In genomic region chr1:211729238-211729637, GRCh38 we compare ENCODE assay signal across 23 cellular contexts. TPM values are rescaled to one million over a fixed set of nuclear protein-coding genes. Genes with fewer than 3 reads are reported as not detected.
A peak's percentile ranks its signal among the peaks of the same experiment; 100 is the strongest.
DNase-seq lines count a peak whose midpoint lies in the region; ATAC-seq, FAIRE-seq and TF ChIP-seq lines count a peak whose summit lies in the region.
"Had no signal": no experiment of that assay in that cellular context is flagged by ENCODE, and none has a peak within 500 bp of the region (broad histone marks: within the 10 kb centered on the region; RNA-seq: fewer than 3 reads in every experiment).

No MANE protein-coding gene starts in this region.

- TF ChIP-seq RAD21 in HepG2 (CRISPR knock-in tag; IDR thresholded peaks at IDR 0.05) = no peak
- TF ChIP-seq RAD21 in SK-N-SH (IDR thresholded peaks at IDR 0.05; ENCODE audit: low read length) = no peak

- CTCF ChIA-PET in HepG2 (lab: Yijun Ruan, JAX; ENCODE audit: low intra/inter-chr PET ratio, low total read pairs) (no interaction called here), Panc1 (lab: Charles Lee) (no interaction called here), SK-N-SH (lab: Yijun Ruan, JAX) (interaction anchor here (1.4 kb wide), 1 partner anchor 31 kb away, joined by 6 read pairs; no protein-coding TSS in a partner anchor)

- H2AK5ac ChIP-seq in mesenchymal stem cell (ENCODE audit: low read length, severe bottlenecking) = no peak overlapping the region

- peak overlapping the region; percentile 67 for H4K91ac ChIP-seq in mesenchymal stem cell (ENCODE audit: low read length)

- in situ Hi-C loops in HepG2 (cut with HindIII; ENCODE audit: extremely low pct_ligation_motif_present, low pct_unique_long_range_greater_than_20kb) (no loop called here), Panc1 (cut with HindIII; ENCODE audit: low pct_unique_long_range_greater_than_20kb, low sequenced_read_pairs) (no loop called here)

- H2BK15ac ChIP-seq in mesenchymal stem cell (ENCODE audit: low read depth, poor library complexity, severe bottlenecking) = no peak overlapping the region

- peaks cover 14% of the 10 kb centered on the region for H3K4me1 ChIP-seq in HepG2 (ENCODE audit: insufficient read depth, low read length)
- no peaks in the 10 kb centered on the region for H3K4me1 ChIP-seq in right lobe of liver
- peaks cover 16% of the 10 kb centered on the region for H3K4me1 ChIP-seq in Panc1 (ENCODE audit: control insufficient read depth, insufficient read depth, low read length)
- peaks cover 1% of the 10 kb centered on the region for H3K4me1 ChIP-seq in mesenchymal stem cell (ENCODE audit: control insufficient read depth, insufficient read depth, low read depth, low read length)
- H3K4me1 ChIP-seq in SK-N-SH (ENCODE audit: control insufficient read depth in 1 of 2, insufficient read depth in 2 of 2, low read depth in 1 of 2, low read length in 1 of 2) = no peaks in the 10 kb centered on the region
- H3K4me1 ChIP-seq: BLaER1 treated with 17β-estradiol and CSF1 and Interleukin-3, amounts not matched to agents 10 nM and 100 nM; Caco-2 had no signal

- no peaks in the 10 kb centered on the region for H3K9me3 ChIP-seq in HepG2 (ENCODE audit: low read length)
- H3K9me3 ChIP-seq in right lobe of liver = no peaks in the 10 kb centered on the region
- H3K9me3 ChIP-seq in Panc1 (ENCODE audit: control insufficient read depth, insufficient read depth, low read depth, low read length) = no peaks in the 10 kb centered on the region
- no peaks in the 10 kb centered on the region for H3K9me3 ChIP-seq in mesenchymal stem cell (ENCODE audit: control insufficient read depth, low read length)
- no peaks in the 10 kb centered on the region for H3K9me3 ChIP-seq in SK-N-SH
- H3K9me3 ChIP-seq: BLaER1 treated with 17β-estradiol and CSF1 and Interleukin-3, amounts not matched to agents 10 nM and 100 nM; Caco-2 had no signal

- POLR2A ChIA-PET in HepG2 (lab: Yijun Ruan, JAX) (no interaction called here), Panc1 (lab: Charles Lee) (no interaction called here), SK-N-SH (lab: Yijun Ruan, JAX) (no interaction called here)

- no peak overlapping the region for H3K9ac ChIP-seq in HepG2 (ENCODE audit: insufficient read depth, low read depth, low read length)
- no peak overlapping the region for H3K9ac ChIP-seq in mesenchymal stem cell (ENCODE audit: low read length)
- no peak overlapping the region for H3K9ac ChIP-seq in SK-N-SH
- H3K9ac ChIP-seq: BLaER1 treated with 17β-estradiol and CSF1 and Interleukin-3, amounts not matched to agents 10 nM and 100 nM had no signal

- BruUV-seq in HepG2 (replicated peaks; lab: Mats Ljungman, UMichigan) (no TSS peak), Panc1 (replicated peaks; lab: Mats Ljungman, UMichigan) (no TSS peak)

- H3K4me3 ChIP-seq in HepG2 (replicated peaks in 1 of 3; ENCODE audit: insufficient read depth in 1 of 3, low read depth in 2 of 3, low read length in 3 of 3) (no peak overlapping the region), right lobe of liver (no peak overlapping the region), Panc1 (ENCODE audit: low read depth in 2 of 2, low read length in 2 of 2) (no peak overlapping the region), mesenchymal stem cell (ENCODE audit: insufficient read depth in 1 of 2, low read depth in 1 of 2, low read length in 2 of 2) (no peak overlapping the region), SK-N-SH (ENCODE audit: low read depth in 2 of 2, low read length in 1 of 2) (no peak overlapping the region)
- H3K4me3 ChIP-seq: BLaER1 treated with 17β-estradiol and CSF1 and Interleukin-3, amounts not matched to agents 10 nM and 100 nM had no signal

- H4K8ac ChIP-seq in mesenchymal stem cell (ENCODE audit: low read length) = no peak overlapping the region

- H3K27me3 ChIP-seq in HepG2 (ENCODE audit: control insufficient read depth in 1 of 2, insufficient read depth in 2 of 2, low read length in 2 of 2) = peaks cover 0 to 12% of the 10 kb centered on the region in 2 experiments; a peak in 2 of 5 replicates
- H3K27me3 ChIP-seq in right lobe of liver = no peaks in the 10 kb centered on the region
- H3K27me3 ChIP-seq in Panc1 (ENCODE audit: control insufficient read depth, insufficient read depth, low read length) = no peaks in the 10 kb centered on the region
- peaks cover 0 to 27% of the 10 kb centered on the region in 2 experiments for H3K27me3 ChIP-seq in mesenchymal stem cell (ENCODE audit: control insufficient read depth in 1 of 2, insufficient read depth in 1 of 2, low read length in 2 of 2)
- no peaks in the 10 kb centered on the region for H3K27me3 ChIP-seq in SK-N-SH (ENCODE audit: insufficient read depth)
- H3K27me3 ChIP-seq: BLaER1 treated with 17β-estradiol and CSF1 and Interleukin-3, amounts not matched to agents 10 nM and 100 nM had no signal

- H3K79me2 ChIP-seq in HepG2 (ENCODE audit: insufficient read depth, low read length) = no peaks in the 10 kb centered on the region
- no peaks in the 10 kb centered on the region for H3K79me2 ChIP-seq in SK-N-SH (ENCODE audit: insufficient read depth)

- TF ChIP-seq EP300 in HepG2 (IDR thresholded peaks at IDR 0.05; ENCODE audit: low read depth in 2 of 2, low read length in 2 of 2) = no peak
- TF ChIP-seq EP300 in HepG2 (CRISPR knock-in tag; IDR thresholded peaks at IDR 0.05; ENCODE audit: borderline replicate concordance) = no peak
- no peak for TF ChIP-seq EP300 in SK-N-SH (IDR thresholded peaks at IDR 0.05; ENCODE audit: borderline replicate concordance in 1 of 2, low read depth in 1 of 2, low read length in 1 of 2)

- no peak overlapping the region for H2BK5ac ChIP-seq in mesenchymal stem cell (ENCODE audit: low read depth, low read length, poor library complexity, severe bottlenecking)

- H3K23ac ChIP-seq in mesenchymal stem cell (ENCODE audit: low read length in 2 of 2) = no peak overlapping the region

- H2BK12ac ChIP-seq in mesenchymal stem cell (ENCODE audit: low read length in 2 of 2) = no peak overlapping the region

- intact Hi-C loops in HepG2 (cut with micrococcal nuclease; ENCODE audit: unreplicated experiment) = no loop called here
- intact Hi-C loops in right lobe of liver (cut with DNase I) = no loop called here
- intact Hi-C loops in Panc1 (cut with micrococcal nuclease; ENCODE audit: unreplicated experiment) = no loop called here

- no peak overlapping the region for H3K4me2 ChIP-seq in HepG2 (ENCODE audit: low read depth, low read length)
- no peak overlapping the region for H3K4me2 ChIP-seq in mesenchymal stem cell (ENCODE audit: low read length, poor library complexity, severe bottlenecking)
- H3K4me2 ChIP-seq in SK-N-SH = no peak overlapping the region
- H3K4me2 ChIP-seq: BLaER1 treated with 17β-estradiol and CSF1 and Interleukin-3, amounts not matched to agents 10 nM and 100 nM had no signal

- TF ChIP-seq POLR2A in HepG2 (IDR thresholded peaks at IDR 0.05; ENCODE audit: insufficient read depth in 1 of 2, low read depth in 2 of 2, low read length in 2 of 2) = no peak
- TF ChIP-seq POLR2A in right lobe of liver (IDR thresholded peaks at IDR 0.05) = no peak

- no peak overlapping the region for H3K14ac ChIP-seq in mesenchymal stem cell (ENCODE audit: low read length in 2 of 2)

- ATAC-seq in HepG2 (no peak), right lobe of liver (no peak), Panc1 (no peak), GM19455 (IDR thresholded peaks at IDR 0.05; ENCODE audit: unreplicated experiment) (no peak)
- ATAC-seq: CD8-positive, alpha-beta T cell had no signal

- WGBS in HepG2 (ENCODE audit: low lambda C conversion rate) = 93% methylated on average over 5 of the region's 7 CpGs
- 84% methylated on average over 5 of the region's 7 CpGs for WGBS in right lobe of liver (ENCODE audit: insufficient coverage, low coverage, low lambda C conversion rate, missing lambda C conversion rate)
- WGBS in mesenchymal stem cell = 95% methylated on average over 7 of the region's 7 CpGs
- WGBS in SK-N-SH (ENCODE audit: low lambda C conversion rate) = 85% methylated on average over 7 of the region's 7 CpGs

- H4K20me1 ChIP-seq in HepG2 (ENCODE audit: insufficient read depth, low read length) = no peaks in the 10 kb centered on the region
- H4K20me1 ChIP-seq in SK-N-SH (ENCODE audit: insufficient read depth) = no peaks in the 10 kb centered on the region
- H4K20me1 ChIP-seq: BLaER1 treated with 17β-estradiol and CSF1 and Interleukin-3, amounts not matched to agents 10 nM and 100 nM had no signal

- DNase-seq in HepG2 (ENCODE audit: low spot score) = no peak
- no peak for DNase-seq in right lobe of liver
- DNase-seq in Panc1 (ENCODE audit: low read depth, low spot score) = no peak
- DNase-seq in mesenchymal stem cell = no peak
- no peak for DNase-seq in amygdala (lab: John Stamatoyannopoulos, UW)
- no peak for DNase-seq in SK-N-SH
- DNase-seq: 8988T; ACHN; Caco-2; Calu3; CD4-positive, alpha-beta T cell; CD8-positive, alpha-beta T cell; DMS79 treated with DMSO at 0.1 percent for 48 hours; GF-D8 had no signal

- H3K79me1 ChIP-seq in mesenchymal stem cell (replicated peaks; ENCODE audit: low read length, poor library complexity, severe bottlenecking) = no peaks in the 10 kb centered on the region

- H2AFZ ChIP-seq in HepG2 (ENCODE audit: low read length) (no peak overlapping the region), mesenchymal stem cell (ENCODE audit: low read depth, low read length) (no peak overlapping the region), SK-N-SH (ENCODE audit: low read depth) (no peak overlapping the region)

- H3K27ac ChIP-seq in HepG2 (ENCODE audit: extremely low read length, insufficient read depth, low read length) = no peak overlapping the region
- H3K27ac ChIP-seq in right lobe of liver = no peak overlapping the region
- H3K27ac ChIP-seq in Panc1 (ENCODE audit: low read length) = peak overlapping the region; percentile 78
- no peak overlapping the region for H3K27ac ChIP-seq in mesenchymal stem cell (ENCODE audit: low read length, poor library complexity, severe bottlenecking)
- no peak overlapping the region for H3K27ac ChIP-seq in SK-N-SH (ENCODE audit: low read depth in 2 of 2, low read length in 1 of 2)
- H3K27ac ChIP-seq: BLaER1 treated with 17β-estradiol and CSF1 and Interleukin-3, amounts not matched to agents 10 nM and 100 nM; C4-2B had no signal

- H2BK120ac ChIP-seq in mesenchymal stem cell (ENCODE audit: low read depth, low read length) = no peak overlapping the region

- TF ChIP-seq CTCF in HepG2 (CRISPR knock-in tag; IDR thresholded peaks at IDR 0.05) = no peak
- no peak for TF ChIP-seq CTCF in right lobe of liver (IDR thresholded peaks at IDR 0.05)
- TF ChIP-seq CTCF in Panc1 (IDR thresholded peaks at IDR 0.05) = no peak
- no peak for TF ChIP-seq CTCF in SK-N-SH (IDR thresholded peaks at IDR 0.05)

- H3F3A ChIP-seq in SK-N-SH (replicated peaks; ENCODE audit: insufficient read depth) = no peaks in the 10 kb centered on the region

- no peaks in the 10 kb centered on the region for H3K9me2 ChIP-seq in SK-N-SH

- FAIRE-seq in HepG2 (lab: Jason Lieb, UNC) = no peak
- FAIRE-seq: A204.1, D721Med, G401.6, GM12891, GM19239 had no signal

- H3K36me3 ChIP-seq in HepG2 (replicated peaks in 1 of 2; ENCODE audit: control insufficient read depth in 1 of 2, insufficient read depth in 2 of 2, low read length in 2 of 2) (no peaks in the 10 kb centered on the region), right lobe of liver (no peaks in the 10 kb centered on the region), Panc1 (ENCODE audit: control insufficient read depth, insufficient read depth, low read length) (no peaks in the 10 kb centered on the region), mesenchymal stem cell (ENCODE audit: control insufficient read depth in 1 of 2, insufficient read depth in 2 of 2, low read depth in 1 of 2, low read length in 2 of 2) (no peaks in the 10 kb centered on the region), SK-N-SH (replicated peaks in 1 of 2; ENCODE audit: control insufficient read depth in 1 of 2, insufficient read depth in 2 of 2, low read length in 1 of 2) (no peaks in the 10 kb centered on the region)
- H3K36me3 ChIP-seq: BLaER1 treated with 17β-estradiol and CSF1 and Interleukin-3, amounts not matched to agents 10 nM and 100 nM had no signal

- H3K18ac ChIP-seq in mesenchymal stem cell (ENCODE audit: low read depth in 1 of 2, low read length in 2 of 2) = no peak overlapping the region

- H3K4ac ChIP-seq in mesenchymal stem cell (ENCODE audit: low read depth in 1 of 2, low read length in 2 of 2) = no peak overlapping the region

RNA-seq across cellular contexts. Expression of gene NEK2, which starts 53.8 kb away (rescaled TPM):
- total RNA-seq in HepG2 (2016; rRNA removed; fragmentation: Illumina TruSeq; extraction: Trizol) (40.8 and 57.5 TPM in 2 replicates), right lobe of liver (under 1 TPM in 5 of 6 experiments, not detected in 1; 0.22 to 0.80 (median 0.50) TPM), Panc1 (2021; ENCODE audit: unreplicated experiment) (34.4 TPM)
- 7.0 TPM in 2 replicates for total RNA-seq in HepG2 (2016; cell fraction: cytosol; rRNA removed; fragmentation: Illumina TruSeq; extraction: Trizol; ENCODE audit: low read depth)
- total RNA-seq in HepG2 (2016; cell fraction: insoluble cytoplasmic fraction; rRNA removed; fragmentation: Illumina TruSeq; extraction: Trizol) = 43.3 and 55.7 TPM in 2 replicates
- 15.1 and 15.5 TPM in 2 replicates for total RNA-seq in HepG2 (2016; cell fraction: membrane; rRNA removed; fragmentation: Illumina TruSeq; extraction: Trizol)
- total RNA-seq in HepG2 (2016; cell fraction: nucleus; rRNA removed; fragmentation: Illumina TruSeq; extraction: Trizol) = 16.9 and 19.9 TPM in 2 replicates
- polyA plus RNA-seq in HepG2 (2011; rRNA removed) (6.0 and 10.9 TPM in 2 replicates), SK-N-SH (2012; rRNA removed) (8.2 and 9.4 TPM in 2 replicates)
- polyA plus RNA-seq in HepG2 (2011; cell fraction: cytosol; rRNA removed) = 6.1 and 6.5 TPM in 2 replicates
- polyA plus RNA-seq in HepG2 (2011; cell fraction: nucleus; rRNA removed) = 4.6 TPM in 2 replicates
- polyA plus RNA-seq in HepG2 (2012) = 9.8 and 17.4 TPM in 2 replicates
- polyA plus RNA-seq in HepG2 (2016; cell fraction: cytosol; fragmentation: Illumina TruSeq; extraction: Trizol; ENCODE audit: low read depth) = 2.6 and 2.8 TPM in 2 replicates
- 41.0 and 43.9 TPM in 2 replicates for polyA plus RNA-seq in HepG2 (2016; cell fraction: insoluble cytoplasmic fraction; fragmentation: Illumina TruSeq; extraction: Trizol; ENCODE audit: low read depth)
- polyA plus RNA-seq in HepG2 (2016; cell fraction: membrane; fragmentation: Illumina TruSeq; extraction: Trizol; ENCODE audit: low read depth) = 5.1 and 5.7 TPM in 2 replicates
- 18.2 and 19.2 TPM in 2 replicates for polyA plus RNA-seq in HepG2 (2016; cell fraction: nucleus; fragmentation: Illumina TruSeq; extraction: Trizol; ENCODE audit: insufficient read depth, low read depth)
- polyA minus RNA-seq in HepG2 (2011; rRNA and poly(A)+ RNA removed; ENCODE audit: low replicate concordance) = 9.2 and 31.3 TPM in 2 replicates
- 9.6 and 16.1 TPM in 2 replicates for polyA minus RNA-seq in HepG2 (2011; cell fraction: cytosol; rRNA and poly(A)+ RNA removed)
- polyA minus RNA-seq in HepG2 (2011; cell fraction: nucleus; rRNA and poly(A)+ RNA removed) = 10.6 and 16.0 TPM in 2 replicates
- polyA plus RNA-seq in Panc1 (2012; ENCODE audit: insufficient read length) = 11.0 TPM
- 1.8 TPM for polyA plus RNA-seq in mesenchymal stem cell (2013, experiment 1 of 2)
- polyA plus RNA-seq in mesenchymal stem cell (2013, experiment 2 of 2) = 2.1 TPM
- 11.5 and 12.7 TPM in 2 replicates for polyA plus RNA-seq in SK-N-SH (2012; cell fraction: cytosol; rRNA removed)
- polyA plus RNA-seq in SK-N-SH (2012; cell fraction: nucleus; rRNA removed) = 3.4 and 4.2 TPM in 2 replicates
- total RNA-seq: B cell; CD4-positive, alpha-beta T cell had no signal

Comparison
In these comparisons a context has a peak if more than half of its experiments do, and no peak if none do; other contexts are left out.
1. RNA of gene NEK2, which starts 53.8 kb away (total RNA-seq): 7.0 to 57.5 TPM in HepG2 and 34.4 TPM in Panc1 (single experiment); 0.22 to 0.80 TPM in right lobe of liver; every median in the first group is over 4 times any median in the second.